9 cellular contexts compared by ENCODE assay signal in the genomic region with DNA sequence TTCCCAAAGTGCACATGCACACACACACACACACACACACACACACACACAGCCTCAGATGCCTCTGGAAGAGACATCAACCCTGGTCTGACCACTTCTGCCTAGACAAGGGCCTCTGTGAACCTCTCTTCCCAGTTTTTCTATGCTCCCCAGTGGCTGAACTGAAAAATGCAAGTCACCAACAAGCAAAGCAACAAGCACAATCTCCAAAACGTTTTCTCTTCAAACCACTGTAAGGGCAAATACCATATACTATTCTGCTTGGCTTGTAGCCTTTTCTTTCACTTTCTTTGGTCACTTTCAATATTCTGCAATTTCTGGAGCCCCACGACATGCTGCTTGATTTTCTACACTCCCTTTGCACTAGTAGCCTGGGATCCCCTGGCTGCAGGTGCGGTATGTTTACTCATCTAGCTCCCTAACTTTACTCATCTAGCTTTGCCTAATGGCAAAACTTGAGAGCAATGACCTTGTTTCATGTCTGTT.
DNase-seq lines count a peak whose midpoint lies in the region; ATAC-seq, FAIRE-seq and TF ChIP-seq lines count a peak whose summit lies in the region.
"Had no signal": no experiment of that assay in that cellular context is flagged by ENCODE, and none has a peak within 500 bp of the region (broad histone marks: within the 10 kb centered on the region; RNA-seq: fewer than 3 reads in every experiment).

No MANE protein-coding gene starts in this region.

- H3K27me3 ChIP-seq in brain microvascular endothelial cell (replicated peaks), result no peaks in the 10 kb centered on the region
- H3K27me3 ChIP-seq in HepG2 (ENCODE audit: control insufficient read depth in 1 of 2, insufficient read depth in 2 of 2, low read length in 2 of 2), result no peaks in the 10 kb centered on the region

- DNase-seq in NCI-H2171 treated with DMSO at 0.1 percent for 48 hours (lab: John Stamatoyannopoulos, UW) (peak; percentile 35), NCI-H2171 (lab: John Stamatoyannopoulos, UW) (no peak), HCEC 1CT (peak; percentile 57), LoVo (ENCODE audit: low spot score) (peak; percentile 21), brain microvascular endothelial cell (no peak), HepG2 (ENCODE audit: low spot score) (peak; percentile 69)
- DNase-seq in activated naive CD8-positive, alpha-beta T cell treated with anti-CD3 and anti-CD28 coated beads, Interleukin-2, amount 50 U/mL, for 24 hours, result no peak
- DNase-seq in activated T-helper 2 cell treated with anti-CD3 and anti-CD28 coated beads, Interferon-gamma antibody, Interleukin-2, Interleukin-4, amounts not matched to agents 10 μg/mL and 5 μg/mL and 100 μg/mL, durations not matched to agents 14 hours and 24 hours and 36 hours (ENCODE audit: low spot score), result no peak

- 11% methylated on average over 3 of the region's 3 CpGs for whole genome bisulfite sequencing in HepG2 (ENCODE audit: low lambda C conversion rate)

- no peak overlapping the region for H3K9ac ChIP-seq in HepG2 (ENCODE audit: insufficient read depth, low read depth, low read length)

- TF ChIP-seq RAD21 in HepG2 (CRISPR knock-in tag; IDR thresholded peaks at IDR 0.05), result peak; percentile 44; the same call in 1 of the 2 replicates

- H3K4me1 ChIP-seq in HepG2 (ENCODE audit: insufficient read depth, low read length), result peaks cover 12% of the 10 kb centered on the region

- no peaks in the 10 kb centered on the region for H4K20me1 ChIP-seq in HepG2 (ENCODE audit: insufficient read depth, low read length)

- H3K9me3 Mint-ChIP-seq in activated naive CD8-positive, alpha-beta T cell treated with anti-CD3 and anti-CD28 coated beads, Interleukin-2, amount 50 U/mL, for 24 hours, result no peaks in the 10 kb centered on the region
- H3K9me3 Mint-ChIP-seq in activated T-helper 2 cell treated with anti-CD3 and anti-CD28 coated beads, Interferon-gamma antibody, Interleukin-2, Interleukin-4, amounts not matched to agents 10 μg/mL and 5 μg/mL and 100 μg/mL, durations not matched to agents 14 hours and 24 hours and 36 hours, result no peaks in the 10 kb centered on the region

- H3K4me3 ChIP-seq in brain microvascular endothelial cell (ENCODE audit: low read depth, low read length), result no peak overlapping the region
- no peak overlapping the region for H3K4me3 ChIP-seq in HepG2 (replicated peaks in 1 of 3; ENCODE audit: insufficient read depth in 1 of 3, low read depth in 2 of 3, low read length in 3 of 3)

- peak overlapping the region; percentile 55 for H3K4me2 ChIP-seq in HepG2 (ENCODE audit: low read depth, low read length)

- peak; percentile 99 for ATAC-seq in HepG2
- ATAC-seq in activated naive CD8-positive, alpha-beta T cell treated with anti-CD3 and anti-CD28 coated beads, Interleukin-2, amount 50 U/mL, for 24 hours, result no peak

- TF ChIP-seq POLR2A in HepG2 (IDR thresholded peaks at IDR 0.05; ENCODE audit: insufficient read depth in 1 of 2, low read depth in 2 of 2, low read length in 2 of 2), result no peak

- H3K36me3 ChIP-seq in brain microvascular endothelial cell (replicated peaks), result no peaks in the 10 kb centered on the region
- no peaks in the 10 kb centered on the region for H3K36me3 ChIP-seq in HepG2 (replicated peaks in 1 of 2; ENCODE audit: control insufficient read depth in 1 of 2, insufficient read depth in 2 of 2, low read length in 2 of 2)

- in situ Hi-C loops in brain microvascular endothelial cell (cut with HindIII; ENCODE audit: low pct_ligation_motif_present, low sequenced_read_pairs), result no loop called here
- in situ Hi-C loops in HepG2 (cut with HindIII; ENCODE audit: extremely low pct_ligation_motif_present, low pct_unique_long_range_greater_than_20kb), result loop anchor here (5.0 kb wide), 1 partner anchor 127 kb away; no protein-coding TSS in a partner anchor

- H3K27me3 Mint-ChIP-seq in activated naive CD8-positive, alpha-beta T cell treated with anti-CD3 and anti-CD28 coated beads, Interleukin-2, amount 50 U/mL, for 24 hours, result no peaks in the 10 kb centered on the region
- H3K27me3 Mint-ChIP-seq in activated T-helper 2 cell treated with anti-CD3 and anti-CD28 coated beads, Interferon-gamma antibody, Interleukin-2, Interleukin-4, amounts not matched to agents 10 μg/mL and 5 μg/mL and 100 μg/mL, durations not matched to agents 14 hours and 24 hours and 36 hours (ENCODE audit: low read depth), result peaks cover 3% of the 10 kb centered on the region
- H3K27me3 Mint-ChIP-seq: CD4-positive, CD25-positive, alpha-beta regulatory T cell had no signal

- TF ChIP-seq CTCF in brain microvascular endothelial cell (IDR thresholded peaks at IDR 0.05; ENCODE audit: low read depth, low read length, missing control alignments), result peak; percentile 60
- TF ChIP-seq CTCF in HepG2 (CRISPR knock-in tag; IDR thresholded peaks at IDR 0.05), result peak; percentile 81

- no peaks in the 10 kb centered on the region for H3K9me3 ChIP-seq in HepG2 (ENCODE audit: low read length)

- no TSS peak for BruUV-seq in HepG2 (replicated peaks; lab: Mats Ljungman, UMichigan)

- H2AFZ ChIP-seq in HepG2 (ENCODE audit: low read length), result no peak overlapping the region

- TF ChIP-seq EP300 in HepG2 (IDR thresholded peaks at IDR 0.05; ENCODE audit: low read depth in 2 of 2, low read length in 2 of 2), result no peak
- TF ChIP-seq EP300 in HepG2 (CRISPR knock-in tag; IDR thresholded peaks at IDR 0.05; ENCODE audit: borderline replicate concordance), result no peak

- peak; percentile 61 for FAIRE-seq in HepG2 (lab: Jason Lieb, UNC)

- intact Hi-C loops in HepG2 (cut with micrococcal nuclease; ENCODE audit: unreplicated experiment), result no loop called here
- intact Hi-C loops in activated T-helper 2 cell treated with anti-CD3 and anti-CD28 coated beads, Interferon-gamma antibody, Interleukin-2, Interleukin-4, amounts not matched to agents 10 μg/mL and 5 μg/mL and 100 μg/mL, durations not matched to agents 14 hours and 24 hours and 36 hours (cut with micrococcal nuclease), result no loop called here

- H3K27ac ChIP-seq in brain microvascular endothelial cell (no peak overlapping the region), HepG2 (ENCODE audit: extremely low read length, insufficient read depth, low read length) (no peak overlapping the region)

- no peak overlapping the region for H3K4me3 Mint-ChIP-seq in activated naive CD8-positive, alpha-beta T cell treated with anti-CD3 and anti-CD28 coated beads, Interleukin-2, amount 50 U/mL, for 24 hours
- no peak overlapping the region for H3K4me3 Mint-ChIP-seq in activated T-helper 2 cell treated with anti-CD3 and anti-CD28 coated beads, Interferon-gamma antibody, Interleukin-2, Interleukin-4, amounts not matched to agents 10 μg/mL and 5 μg/mL and 100 μg/mL, durations not matched to agents 14 hours and 24 hours and 36 hours (ENCODE audit: low read depth)
- H3K4me3 Mint-ChIP-seq: CD4-positive, CD25-positive, alpha-beta regulatory T cell had no signal

- CTCF ChIA-PET in HepG2 (lab: Yijun Ruan, JAX; ENCODE audit: low intra/inter-chr PET ratio, low total read pairs), result interaction anchor here (1.7 kb wide), 1 partner anchor 55 kb away, joined by 7 read pairs; no protein-coding TSS in a partner anchor

- no peaks in the 10 kb centered on the region for H3K79me2 ChIP-seq in HepG2 (ENCODE audit: insufficient read depth, low read length)

- H3K4me1 Mint-ChIP-seq in activated naive CD8-positive, alpha-beta T cell treated with anti-CD3 and anti-CD28 coated beads, Interleukin-2, amount 50 U/mL, for 24 hours, result no peaks in the 10 kb centered on the region
- no peaks in the 10 kb centered on the region for H3K4me1 Mint-ChIP-seq in activated T-helper 2 cell treated with anti-CD3 and anti-CD28 coated beads, Interferon-gamma antibody, Interleukin-2, Interleukin-4, amounts not matched to agents 10 μg/mL and 5 μg/mL and 100 μg/mL, durations not matched to agents 14 hours and 24 hours and 36 hours (ENCODE audit: low read depth)
- H3K4me1 Mint-ChIP-seq: CD4-positive, CD25-positive, alpha-beta regulatory T cell had no signal

- no peak overlapping the region for H3K27ac Mint-ChIP-seq in activated naive CD8-positive, alpha-beta T cell treated with anti-CD3 and anti-CD28 coated beads, Interleukin-2, amount 50 U/mL, for 24 hours
- no peak overlapping the region for H3K27ac Mint-ChIP-seq in activated T-helper 2 cell treated with anti-CD3 and anti-CD28 coated beads, Interferon-gamma antibody, Interleukin-2, Interleukin-4, amounts not matched to agents 10 μg/mL and 5 μg/mL and 100 μg/mL, durations not matched to agents 14 hours and 24 hours and 36 hours
- H3K27ac Mint-ChIP-seq: CD4-positive, CD25-positive, alpha-beta regulatory T cell had no signal

- POLR2A ChIA-PET in HepG2 (lab: Yijun Ruan, JAX), result no interaction called here

- H3K36me3 Mint-ChIP-seq in activated naive CD8-positive, alpha-beta T cell treated with anti-CD3 and anti-CD28 coated beads, Interleukin-2, amount 50 U/mL, for 24 hours (ENCODE audit: low read depth), result no peaks in the 10 kb centered on the region
- H3K36me3 Mint-ChIP-seq in activated T-helper 2 cell treated with anti-CD3 and anti-CD28 coated beads, Interferon-gamma antibody, Interleukin-2, Interleukin-4, amounts not matched to agents 10 μg/mL and 5 μg/mL and 100 μg/mL, durations not matched to agents 14 hours and 24 hours and 36 hours (ENCODE audit: low read depth), result no peaks in the 10 kb centered on the region
- H3K36me3 Mint-ChIP-seq: CD4-positive, CD25-positive, alpha-beta regulatory T cell had no signal

TF ChIP-seq in HepG2, 621 proteins besides CTCF, POLR2A, EP300 and RAD21 (continues in another document):
- TF ChIP-seq CCDC6 (CRISPR knock-in tag; IDR thresholded peaks at IDR 0.05), result no peak
- TF ChIP-seq POLR2AphosphoS5 (IDR thresholded peaks at IDR 0.05; ENCODE audit: low read depth, low read length), result no peak
- TF ChIP-seq, protein P1, sequence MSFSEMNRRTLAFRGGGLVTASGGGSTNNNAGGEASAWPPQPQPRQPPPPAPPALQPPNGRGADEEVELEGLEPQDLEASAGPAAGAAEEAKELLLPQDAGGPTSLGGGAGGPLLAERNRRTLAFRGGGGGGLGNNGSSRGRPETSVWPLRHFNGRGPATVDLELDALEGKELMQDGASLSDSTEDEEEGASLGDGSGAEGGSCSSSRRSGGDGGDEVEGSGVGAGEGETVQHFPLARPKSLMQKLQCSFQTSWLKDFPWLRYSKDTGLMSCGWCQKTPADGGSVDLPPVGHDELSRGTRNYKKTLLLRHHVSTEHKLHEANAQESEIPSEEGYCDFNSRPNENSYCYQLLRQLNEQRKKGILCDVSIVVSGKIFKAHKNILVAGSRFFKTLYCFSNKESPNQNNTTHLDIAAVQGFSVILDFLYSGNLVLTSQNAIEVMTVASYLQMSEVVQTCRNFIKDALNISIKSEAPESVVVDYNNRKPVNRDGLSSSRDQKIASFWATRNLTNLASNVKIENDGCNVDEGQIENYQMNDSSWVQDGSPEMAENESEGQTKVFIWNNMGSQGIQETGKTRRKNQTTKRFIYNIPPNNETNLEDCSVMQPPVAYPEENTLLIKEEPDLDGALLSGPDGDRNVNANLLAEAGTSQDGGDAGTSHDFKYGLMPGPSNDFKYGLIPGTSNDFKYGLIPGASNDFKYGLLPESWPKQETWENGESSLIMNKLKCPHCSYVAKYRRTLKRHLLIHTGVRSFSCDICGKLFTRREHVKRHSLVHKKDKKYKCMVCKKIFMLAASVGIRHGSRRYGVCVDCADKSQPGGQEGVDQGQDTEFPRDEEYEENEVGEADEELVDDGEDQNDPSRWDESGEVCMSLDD (CRISPR knock-in tag; IDR thresholded peaks at IDR 0.05; ENCODE audit: borderline replicate concordance), result no peak
- TF ChIP-seq WIZ (CRISPR knock-in tag; IDR thresholded peaks at IDR 0.05), result no peak
- TF ChIP-seq U2AF2 (IDR thresholded peaks at IDR 0.05; ENCODE audit: low read depth, low read length), result no peak

Comparison
In these comparisons a context has a peak if more than half of its experiments do, and no peak if none do; other contexts are left out.
1. DNase-seq: peak in NCI-H2171 treated with DMSO at 0.1 percent for 48 hours (single experiment), HCEC 1CT (single experiment), LoVo (single experiment) and HepG2 (single experiment); none in NCI-H2171 (single experiment), brain microvascular endothelial cell (single experiment), activated naive CD8-positive, alpha-beta T cell treated with anti-CD3 and anti-CD28 coated beads, Interleukin-2, amount 50 U/mL, for 24 hours (single experiment) and activated T-helper 2 cell treated with anti-CD3 and anti-CD28 coated beads, Interferon-gamma antibody, Interleukin-2, Interleukin-4, amounts not matched to agents 10 μg/mL and 5 μg/mL and 100 μg/mL, durations not matched to agents 14 hours and 24 hours and 36 hours (single experiment).